20 cellular contexts compared by ENCODE assay signal in the genomic region with DNA sequence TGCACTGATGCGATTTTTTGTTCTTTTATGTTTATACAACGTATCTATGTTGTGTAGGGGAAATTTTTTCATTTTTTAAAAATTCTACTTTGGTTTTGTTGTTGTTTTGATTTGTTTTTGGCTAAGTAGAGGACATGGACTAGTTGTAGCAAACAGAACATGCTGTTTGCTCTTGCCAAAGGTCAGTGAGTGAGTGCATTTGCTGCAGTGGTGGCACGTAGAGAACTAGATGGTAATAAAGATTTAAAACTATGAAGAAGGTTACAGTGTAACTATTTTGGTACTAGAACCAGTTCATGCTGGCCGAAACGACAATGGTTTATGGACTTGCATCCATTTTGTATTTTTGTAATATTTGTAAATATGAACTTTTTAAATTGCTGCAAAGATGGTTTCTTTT. TPM values are rescaled to one million over a fixed set of nuclear protein-coding genes. Genes with fewer than 3 reads are reported as not detected.
A peak's percentile ranks its signal among the peaks of the same experiment; 100 is the strongest.
DNase-seq lines count a peak whose midpoint lies in the region; ATAC-seq, FAIRE-seq and TF ChIP-seq lines count a peak whose summit lies in the region.
"Had no signal": no experiment of that assay in that cellular context is flagged by ENCODE, and none has a peak within 500 bp of the region (broad histone marks: within the 10 kb centered on the region; RNA-seq: fewer than 3 reads in every experiment).

No MANE protein-coding gene starts in this region.

- H3K27ac Mint-ChIP-seq in activated naive CD8-positive, alpha-beta T cell treated with anti-CD3 and anti-CD28 coated beads, Interleukin-2, amount 50 U/mL, for 24 hours = no peak overlapping the region
- H3K27ac Mint-ChIP-seq: activated naive CD4-positive, alpha-beta T cell treated with anti-CD3 and anti-CD28 coated beads, Interleukin-2, amount 50 U/mL, for 72 hours; activated T-cell treated with anti-CD3 and anti-CD28 coated beads, Interleukin-2, amount 50 U/mL, for 72 hours; CD14-positive monocyte; natural killer cell treated with Interleukin-12 subunit alpha and Interleukin-12 subunit beta and Interleukin-15 and Interleukin-18, amount 100 ng/mL, for 72 hours had no signal

- H3K4me3 ChIP-seq in endothelial cell of umbilical vein (replicated peaks in 1 of 3; ENCODE audit: insufficient read depth in 1 of 3, low read depth in 1 of 3, low read length in 3 of 3) (no peak overlapping the region), muscle layer of duodenum (ENCODE audit: low read depth in 1 of 2, low read length in 2 of 2) (no peak overlapping the region), subcutaneous abdominal adipose tissue (ENCODE audit: low read depth in 1 of 5, low read length in 5 of 5) (no peak overlapping the region)
- H3K4me3 ChIP-seq: heart right ventricle had no signal

- no peak for TF ChIP-seq CTCF in endothelial cell of umbilical vein (IDR thresholded peaks at IDR 0.05; ENCODE audit: extremely low read depth in 1 of 2, insufficient read depth in 1 of 2, low read depth in 1 of 2, low read length in 2 of 2)

- FAIRE-seq in GM19239 (lab: Jason Lieb, UNC) (peak; percentile 72), endothelial cell of umbilical vein (lab: Jason Lieb, UNC) (peak; percentile 18)

- no TSS peak for BruUV-seq in endothelial cell of umbilical vein (replicated peaks; lab: Mats Ljungman, UMichigan)

- H3K9me1 ChIP-seq in endothelial cell of umbilical vein (replicated peaks; ENCODE audit: control insufficient read depth, extremely low read depth, insufficient read depth, low read length) = no peaks in the 10 kb centered on the region

- intact Hi-C loops in endothelial cell of umbilical vein (cut with micrococcal nuclease) = loop anchor here (5.0 to 10.0 kb wide), 2 partner anchors 1247 to 1881 kb away; a partner anchor contains a TSS

- H3K9ac ChIP-seq in endothelial cell of umbilical vein (replicated peaks; ENCODE audit: extremely low read depth, insufficient read depth, low read length) = no peak overlapping the region
- no peak overlapping the region for H3K9ac ChIP-seq in subcutaneous abdominal adipose tissue (ENCODE audit: low read length in 5 of 5)

- H3K36me3 Mint-ChIP-seq in activated naive CD8-positive, alpha-beta T cell treated with anti-CD3 and anti-CD28 coated beads, Interleukin-2, amount 50 U/mL, for 24 hours (ENCODE audit: low read depth) = no peaks in the 10 kb centered on the region

- CTCF ChIA-PET in endothelial cell of umbilical vein (lab: Charles Lee) = no interaction called here

- no peaks in the 10 kb centered on the region for H4K20me1 ChIP-seq in endothelial cell of umbilical vein (replicated peaks; ENCODE audit: control insufficient read depth, extremely low read depth, insufficient read depth, low read length)

- H3K9me3 ChIP-seq in endothelial cell of umbilical vein (replicated peaks; ENCODE audit: control insufficient read depth, insufficient read depth, low read length) (no peaks in the 10 kb centered on the region), muscle layer of duodenum (ENCODE audit: control insufficient read depth in 1 of 2, low read length in 2 of 2) (no peaks in the 10 kb centered on the region), subcutaneous abdominal adipose tissue (ENCODE audit: control insufficient read depth in 5 of 5, low read length in 5 of 5) (no peaks in the 10 kb centered on the region)
- H3K9me3 ChIP-seq: heart right ventricle, psoas muscle had no signal

- TF ChIP-seq POLR2A in endothelial cell of umbilical vein (IDR thresholded peaks at IDR 0.05; ENCODE audit: low read depth, low read length) = no peak

- POLR2A ChIA-PET in endothelial cell of umbilical vein (lab: Charles Lee) = no interaction called here

- no peak overlapping the region for H3K4me3 Mint-ChIP-seq in activated naive CD8-positive, alpha-beta T cell treated with anti-CD3 and anti-CD28 coated beads, Interleukin-2, amount 50 U/mL, for 24 hours
- H3K4me3 Mint-ChIP-seq: CD14-positive monocyte; natural killer cell treated with Interleukin-12 subunit alpha and Interleukin-12 subunit beta and Interleukin-15 and Interleukin-18, amount 100 ng/mL, for 72 hours had no signal

- H3K4me2 ChIP-seq in endothelial cell of umbilical vein (ENCODE audit: insufficient read depth, low read length) = no peak overlapping the region

- H3K36me3 ChIP-seq in endothelial cell of umbilical vein (ENCODE audit: control insufficient read depth in 2 of 2, extremely low read depth in 1 of 2, insufficient read depth in 2 of 2, low read length in 2 of 2) (no peaks in the 10 kb centered on the region), muscle layer of duodenum (ENCODE audit: control insufficient read depth in 1 of 2, insufficient read depth in 2 of 2, low read length in 2 of 2) (no peaks in the 10 kb centered on the region), subcutaneous abdominal adipose tissue (ENCODE audit: control insufficient read depth in 5 of 5, insufficient read depth in 5 of 5, low read length in 5 of 5) (peaks cover 0 to 3% (median 0%) of the 10 kb centered on the region in 5 donors)
- H3K36me3 ChIP-seq: heart right ventricle had no signal

- H3K27ac ChIP-seq in endothelial cell of umbilical vein (ENCODE audit: insufficient read depth, low read depth, low read length) (no peak overlapping the region), muscle layer of duodenum (ENCODE audit: low read length) (peak overlapping the region; percentile 31), subcutaneous abdominal adipose tissue (ENCODE audit: low read depth, low read length) (peak overlapping the region; percentile 57)
- H3K27ac ChIP-seq: psoas muscle had no signal

- no peak overlapping the region for H2AFZ ChIP-seq in endothelial cell of umbilical vein (ENCODE audit: low read depth, low read length)

- H3K4me1 ChIP-seq in endothelial cell of umbilical vein (ENCODE audit: control insufficient read depth, extremely low read depth, insufficient read depth, low read length) = no peaks in the 10 kb centered on the region
- no peaks in the 10 kb centered on the region for H3K4me1 ChIP-seq in muscle layer of duodenum (ENCODE audit: control insufficient read depth in 1 of 2, insufficient read depth in 2 of 2, low read length in 2 of 2)
- H3K4me1 ChIP-seq in subcutaneous abdominal adipose tissue (ENCODE audit: control insufficient read depth in 5 of 5, insufficient read depth in 5 of 5, low read length in 5 of 5) = peaks cover 0 to 11% (median 0%) of the 10 kb centered on the region in 5 donors

- DNase-seq in GM19239 (ENCODE audit: insufficient read length, low spot score) (no peak), endothelial cell of umbilical vein (ENCODE audit: low read depth, low spot score) (no peak)
- no peak for DNase-seq in activated naive CD8-positive, alpha-beta T cell treated with anti-CD3 and anti-CD28 coated beads, Interleukin-2, amount 50 U/mL, for 24 hours
- DNase-seq: activated CD8-positive, alpha-beta memory T cell treated with anti-CD3 and anti-CD28 coated beads for 24 hours; activated T-cell treated with anti-CD3 and anti-CD28 coated beads, Interleukin-2, amount 50 U/mL, for 72 hours; DMS 273 treated with DMSO at 0.1 percent for 48 hours; heart right ventricle; NCI-H1436 treated with DMSO at 0.1 percent for 48 hours; NCI-H2171; NCI-H524 treated with DMSO at 0.1 percent for 48 hours; psoas muscle; stimulated activated CD4-positive, alpha-beta T cell treated with anti-CD3 and anti-CD28 coated beads, Interleukin-12 subunit alpha, Interleukin-12 subunit beta, amount 100 ng/mL, for 4 hours had no signal

- H3K27me3 Mint-ChIP-seq in activated naive CD8-positive, alpha-beta T cell treated with anti-CD3 and anti-CD28 coated beads, Interleukin-2, amount 50 U/mL, for 24 hours = peaks cover 2% of the 10 kb centered on the region

- H3K9me3 Mint-ChIP-seq in activated naive CD8-positive, alpha-beta T cell treated with anti-CD3 and anti-CD28 coated beads, Interleukin-2, amount 50 U/mL, for 24 hours = no peaks in the 10 kb centered on the region
- H3K9me3 Mint-ChIP-seq: activated naive CD4-positive, alpha-beta T cell treated with anti-CD3 and anti-CD28 coated beads, Interleukin-2, amount 50 U/mL, for 72 hours; activated T-cell treated with anti-CD3 and anti-CD28 coated beads, Interleukin-2, amount 50 U/mL, for 72 hours; natural killer cell treated with Interleukin-12 subunit alpha and Interleukin-12 subunit beta and Interleukin-15 and Interleukin-18, amount 100 ng/mL, for 72 hours had no signal

- dilution Hi-C loops in endothelial cell of umbilical vein (cut with MboI; ENCODE audit: extremely low pct_ligation_motif_present, low sequenced_read_pairs) = no loop called here

- H3K27me3 ChIP-seq in endothelial cell of umbilical vein (ENCODE audit: control insufficient read depth in 2 of 2, insufficient read depth in 2 of 2, low read length in 2 of 2) (no peaks in the 10 kb centered on the region), muscle layer of duodenum (ENCODE audit: low read depth, low read length) (no peaks in the 10 kb centered on the region), subcutaneous abdominal adipose tissue (ENCODE audit: control insufficient read depth in 5 of 5, insufficient read depth in 4 of 5, low read length in 5 of 5) (peaks cover 0 to 4% (median 0%) of the 10 kb centered on the region in 5 donors)

- peaks cover 15% of the 10 kb centered on the region for H3K79me2 ChIP-seq in endothelial cell of umbilical vein (ENCODE audit: control insufficient read depth, insufficient read depth, low read length)

- ATAC-seq in activated naive CD8-positive, alpha-beta T cell treated with anti-CD3 and anti-CD28 coated beads, Interleukin-2, amount 50 U/mL, for 24 hours = no peak
- no peak for ATAC-seq in HG03135 (IDR thresholded peaks at IDR 0.05; ENCODE audit: unreplicated experiment)
- ATAC-seq in HG02973 (IDR thresholded peaks at IDR 0.05; ENCODE audit: unreplicated experiment) = no peak
- no peak for ATAC-seq in GM19324 (IDR thresholded peaks at IDR 0.05; ENCODE audit: low FRiP score, unreplicated experiment)
- ATAC-seq: activated naive CD4-positive, alpha-beta T cell treated with anti-CD3 and anti-CD28 coated beads, Interleukin-2, amount 50 U/mL, for 72 hours; activated T-cell treated with anti-CD3 and anti-CD28 coated beads, Interleukin-2, amount 50 U/mL, for 72 hours; heart right ventricle; natural killer cell treated with Interleukin-12 subunit alpha and Interleukin-12 subunit beta and Interleukin-15 and Interleukin-18, amount 100 ng/mL, for 72 hours; psoas muscle had no signal

- H3K4me1 Mint-ChIP-seq in activated naive CD8-positive, alpha-beta T cell treated with anti-CD3 and anti-CD28 coated beads, Interleukin-2, amount 50 U/mL, for 24 hours = peaks cover 33% of the 10 kb centered on the region

TF ChIP-seq in endothelial cell of umbilical vein, 7 proteins besides CTCF, POLR2A, EP300 and RAD21 (continues in another document):
- no peak for TF ChIP-seq EZH2 (IDR thresholded peaks at IDR 0.05; ENCODE audit: borderline replicate concordance, low read depth, low read length, severe bottlenecking)

RNA-seq across cellular contexts. Expression of a gene that starts 1.9 kb away (rescaled TPM):
- 10.1 and 12.4 TPM in 2 replicates for total RNA-seq in endothelial cell of umbilical vein
- 8.8 and 9.0 TPM in 2 replicates for polyA plus RNA-seq in endothelial cell of umbilical vein
- polyA plus RNA-seq in endothelial cell of umbilical vein (2011; cell fraction: cytosol; rRNA removed) = 8.2 TPM in 2 replicates
- 36.5 and 41.3 TPM in 2 replicates for polyA plus RNA-seq in endothelial cell of umbilical vein (2011; cell fraction: nucleus; rRNA removed)
- 5.4 TPM in 2 replicates for polyA plus RNA-seq in endothelial cell of umbilical vein (2012)
- polyA minus RNA-seq in endothelial cell of umbilical vein = 10.2 and 12.1 TPM in 2 replicates
- polyA minus RNA-seq in endothelial cell of umbilical vein (2011; cell fraction: cytosol; rRNA and poly(A)+ RNA removed) = 9.4 TPM
- polyA minus RNA-seq in endothelial cell of umbilical vein (2011; cell fraction: nucleus; rRNA and poly(A)+ RNA removed) = 8.0 and 12.4 TPM in 2 replicates
